In the genomic region with DNA sequence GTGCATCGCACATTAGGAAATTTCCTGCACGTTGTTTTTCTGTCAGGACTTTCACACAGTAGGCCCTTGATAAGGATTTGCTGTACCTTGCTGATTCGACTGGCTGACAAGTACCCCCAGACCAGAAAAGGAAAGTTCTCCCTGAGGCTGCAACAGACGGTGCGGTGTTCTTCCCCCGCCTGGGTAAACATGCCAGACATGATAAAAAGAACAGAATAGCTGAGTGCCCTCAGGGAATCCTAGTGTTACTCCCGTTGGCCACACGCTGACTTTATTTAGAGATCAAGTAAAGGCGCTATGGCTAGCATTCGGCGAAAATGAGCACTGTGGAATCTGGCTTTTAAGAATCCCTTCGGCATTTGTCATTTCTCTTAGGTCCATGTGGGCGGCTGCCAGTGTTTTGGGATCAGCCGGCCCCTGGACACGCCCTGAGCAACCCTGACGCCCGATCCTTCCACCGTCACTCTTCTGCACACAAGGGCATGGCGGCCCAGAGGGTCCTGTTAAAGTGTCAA, we compare ENCODE assay signal across 19 cellular contexts.
A peak's percentile ranks its signal among the peaks of the same experiment; 100 is the strongest.
DNase-seq lines count a peak whose midpoint lies in the region; ATAC-seq, FAIRE-seq and TF ChIP-seq lines count a peak whose summit lies in the region.
"Had no signal": no experiment of that assay in that cellular context is flagged by ENCODE, and none has a peak within 500 bp of the region (broad histone marks: within the 10 kb centered on the region; RNA-seq: fewer than 3 reads in every experiment).

No MANE protein-coding gene starts in this region.

- H3K79me1 ChIP-seq in H1 (ENCODE audit: low read depth, low read length): no peaks in the 10 kb centered on the region

- no peak for FAIRE-seq in H1 (lab: Jason Lieb, UNC)
- FAIRE-seq: G401.6, GM12891, GM18507, HepG2 had no signal

- H3K27ac Mint-ChIP-seq in GM23338: 0 out of 2 replicates have a peak overlapping the region, but pooled peaks have one; percentile 62
- H3K27ac Mint-ChIP-seq: B cell; CD8-positive, alpha-beta T cell had no signal

- no peak for TF ChIP-seq POLR2A in H1 (IDR thresholded peaks at IDR 0.05; ENCODE audit: control extremely low read depth in 1 of 2, low read depth in 2 of 2, low read length in 2 of 2)

- H2BK15ac ChIP-seq in H1 (ENCODE audit: low read length): peak overlapping the region; percentile 72; the same call in 1 of the 2 replicates

- no peak overlapping the region for H2BK120ac ChIP-seq in H1 (replicated peaks; ENCODE audit: low read depth, low read length)

- H3K27me3 Mint-ChIP-seq in GM23338 (ENCODE audit: insufficient read depth, low read depth, poor library complexity): peaks cover 4% of the 10 kb centered on the region
- H3K27me3 Mint-ChIP-seq: B cell had no signal

- peak overlapping the region; percentile 31; the same call in 1 of the 2 replicates for H4K8ac ChIP-seq in H1 (ENCODE audit: extremely low read depth, insufficient read depth, low read length)

- no peaks in the 10 kb centered on the region for H3F3A ChIP-seq in GM23338 (replicated peaks; ENCODE audit: low read depth)

- H3K9ac ChIP-seq in H1 (replicated peaks in 1 of 4; ENCODE audit: extremely low read depth in 1 of 4, low read depth in 3 of 4, low read length in 3 of 4): no peak overlapping the region
- H3K9ac ChIP-seq: BLaER1 treated with 17β-estradiol and CSF1 and Interleukin-3, amounts not matched to agents 10 nM and 100 nM had no signal

- CTCF ChIA-PET in H1 (lab: Charles Lee; ENCODE audit: partially characterized antibody): interaction anchor here (0.6 to 1.8 kb wide), 2 partner anchors 9 to 366 kb away, joined by 4 read pairs; no protein-coding TSS in a partner anchor

- H3K9me3 Mint-ChIP-seq in GM23338: no peaks in the 10 kb centered on the region
- H3K9me3 Mint-ChIP-seq: H9 had no signal

- H3K14ac ChIP-seq in H1 (ENCODE audit: insufficient read length): no peak overlapping the region

- no peak overlapping the region for H2BK5ac ChIP-seq in H1 (ENCODE audit: low read depth, low read length)

- TF ChIP-seq EP300 in H1 (IDR thresholded peaks at IDR 0.05; ENCODE audit: borderline replicate concordance in 1 of 2, low read depth in 2 of 2, low read length in 2 of 2): no peak

- no peak for TF ChIP-seq CTCF in GM23338 (conservative IDR thresholded peaks at IDR 0.05; ENCODE audit: low read depth in 2 of 2)
- no peak for TF ChIP-seq CTCF in H1 (IDR thresholded peaks at IDR 0.05; ENCODE audit: control extremely low read depth in 1 of 3, insufficient read depth in 1 of 3, low read depth in 1 of 3, low read length in 3 of 3)

- H3K23me2 ChIP-seq in H1 (ENCODE audit: low read depth, low read length): no peaks in the 10 kb centered on the region

- H3K56ac ChIP-seq in H1 (replicated peaks; ENCODE audit: insufficient read length, low read depth, low read length): no peak overlapping the region

- POLR2A ChIA-PET in H1 (lab: Charles Lee; ENCODE audit: partially characterized antibody): no interaction called here

- no peaks in the 10 kb centered on the region for H3K36me3 Mint-ChIP-seq in GM23338 (ENCODE audit: low read depth)

- H3K4me3 ChIP-seq in GM23338 (no peak overlapping the region), H1 (ENCODE audit: extremely low read depth in 1 of 4, insufficient read depth in 2 of 4, low read depth in 3 of 4, low read length in 4 of 4) (no peak overlapping the region)
- H3K4me3 ChIP-seq: BLaER1 treated with 17β-estradiol and CSF1 and Interleukin-3, amounts not matched to agents 10 nM and 100 nM had no signal

- DNase-seq in GM23338 (ENCODE audit: low spot score) (no peak), NCI-H146 treated with DMSO at 0.1 percent for 48 hours (lab: John Stamatoyannopoulos, UW; ENCODE audit: unreplicated experiment) (peak; percentile 35), H1 (ENCODE audit: low read depth in 1 of 2, low spot score in 2 of 2) (no peak), retina (peak; percentile 52), DMS53 (lab: John Stamatoyannopoulos, UW) (no peak)
- DNase-seq: Calu3; CD8-positive, alpha-beta T cell; DND-41; EL; GOT3; H9 had no signal

- no peak overlapping the region for H3K4ac ChIP-seq in H1 (replicated peaks; ENCODE audit: insufficient read length, low read depth, low read length)

- H3K27ac ChIP-seq in GM23338 (ENCODE audit: low read depth) (no peak overlapping the region), H1 (ENCODE audit: low read depth, low read length) (no peak overlapping the region)
- H3K27ac ChIP-seq: BLaER1 treated with 17β-estradiol and CSF1 and Interleukin-3, amounts not matched to agents 10 nM and 100 nM had no signal

- no peaks in the 10 kb centered on the region for H3K36me3 ChIP-seq in GM23338 (ENCODE audit: insufficient read depth)
- H3K36me3 ChIP-seq in H1 (ENCODE audit: control insufficient read depth in 2 of 4, insufficient read depth in 4 of 4, low read length in 3 of 4): no peaks in the 10 kb centered on the region

- ATAC-seq in GM23338 (no peak; the same call in 2 of the 3 replicates), HG03175 (IDR thresholded peaks at IDR 0.05; ENCODE audit: unreplicated experiment) (no peak), GM18858 (IDR thresholded peaks at IDR 0.05; ENCODE audit: unreplicated experiment) (no peak)
- ATAC-seq: CD8-positive, alpha-beta T cell; HepG2 had no signal

- no peak overlapping the region for H3K4me2 ChIP-seq in GM23338
- no peak overlapping the region for H3K4me2 ChIP-seq in H1 (ENCODE audit: insufficient read depth in 1 of 2, low read depth in 2 of 2, low read length in 2 of 2)
- H3K4me2 ChIP-seq: BLaER1 treated with 17β-estradiol and CSF1 and Interleukin-3, amounts not matched to agents 10 nM and 100 nM had no signal

- H3K79me2 ChIP-seq in GM23338 (replicated peaks; ENCODE audit: insufficient read depth) (no peaks in the 10 kb centered on the region), H1 (ENCODE audit: control insufficient read depth in 1 of 2, insufficient read depth in 2 of 2, low read length in 2 of 2) (no peaks in the 10 kb centered on the region)

- H2AK5ac ChIP-seq in H1 (ENCODE audit: low read depth, low read length): no peak overlapping the region; the same call in 1 of the 2 replicates

- H4K5ac ChIP-seq in H1 (ENCODE audit: insufficient read length, low read depth, low read length): no peak overlapping the region

- H2BK20ac ChIP-seq in H1 (ENCODE audit: low read length): no peak overlapping the region

- no peak overlapping the region for H2BK12ac ChIP-seq in H1 (ENCODE audit: low read depth, low read length)

- H3K27me3 ChIP-seq in GM23338 (ENCODE audit: insufficient read depth): no peaks in the 10 kb centered on the region
- no peaks in the 10 kb centered on the region for H3K27me3 ChIP-seq in H1 (replicated peaks in 1 of 4; ENCODE audit: control insufficient read depth in 3 of 4, extremely low read depth in 1 of 4, insufficient read depth in 3 of 4, low read length in 3 of 4)
- H3K27me3 ChIP-seq: BLaER1 treated with 17β-estradiol and CSF1 and Interleukin-3, amounts not matched to agents 10 nM and 100 nM had no signal

- no peak for TF ChIP-seq RAD21 in H1 (IDR thresholded peaks at IDR 0.05 in 1 of 2, conservative IDR thresholded peaks at IDR 0.05 in 1 of 2; ENCODE audit: low read depth in 2 of 2, low read length in 2 of 2)

- H4K20me1 ChIP-seq in GM23338 (replicated peaks; ENCODE audit: insufficient read depth): no peaks in the 10 kb centered on the region
- H4K20me1 ChIP-seq in H1 (replicated peaks in 1 of 2; ENCODE audit: control insufficient read depth in 1 of 2, insufficient read depth in 2 of 2, low read length in 2 of 2): no peaks in the 10 kb centered on the region
- H4K20me1 ChIP-seq: BLaER1 treated with 17β-estradiol and CSF1 and Interleukin-3, amounts not matched to agents 10 nM and 100 nM had no signal

- H2AFZ ChIP-seq in GM23338 (no peak overlapping the region), H1 (ENCODE audit: low read length) (no peak overlapping the region)

- H3K9me3 ChIP-seq in H1 (ENCODE audit: insufficient read depth in 2 of 2, low read depth in 1 of 2, low read length in 1 of 2): no peaks in the 10 kb centered on the region

- H3K18ac ChIP-seq in H1 (ENCODE audit: extremely low read depth, low read length): no peak overlapping the region

- H4K91ac ChIP-seq in H1 (replicated peaks; ENCODE audit: insufficient read length, low read length): no peak overlapping the region

- H3K4me1 ChIP-seq in GM23338 (ENCODE audit: insufficient read depth): no peaks in the 10 kb centered on the region; the same call in 1 of the 2 replicates
- peaks cover 0 to 5% (median 3%) of the 10 kb centered on the region in 4 experiments for H3K4me1 ChIP-seq in H1 (replicated peaks in 1 of 4; ENCODE audit: control insufficient read depth in 3 of 4, insufficient read depth in 4 of 4, low read length in 3 of 4)
- H3K4me1 ChIP-seq: BLaER1 treated with 17β-estradiol and CSF1 and Interleukin-3, amounts not matched to agents 10 nM and 100 nM had no signal

- H3K4me3 Mint-ChIP-seq in GM23338: no peak overlapping the region
- H3K4me3 Mint-ChIP-seq: B cell; CD8-positive, alpha-beta T cell; H9 had no signal

- H3K23ac ChIP-seq in H1 (ENCODE audit: insufficient read length): no peak overlapping the region

- H3K9me2 ChIP-seq in GM23338 (ENCODE audit: insufficient read depth): no peaks in the 10 kb centered on the region; the same call in 1 of the 2 replicates

- WGBS in H1 (ENCODE audit: extremely low coverage in 1 of 2, insufficient coverage in 1 of 2, insufficient read length in 1 of 2, insufficient replicate concordance in 2 of 2, low coverage in 1 of 2, low lambda C conversion rate in 2 of 2, missing lambda C conversion rate in 1 of 2), 2 experiments: 93% methylated on average over 19 of the region's 19 CpGs; no CpG with 5 or more reads in 1 of the 2 experiments

- peaks cover 22% of the 10 kb centered on the region for H3K4me1 Mint-ChIP-seq in GM23338
- H3K4me1 Mint-ChIP-seq: B cell had no signal

TF ChIP-seq in GM23338, 12 proteins besides CTCF, POLR2A, EP300 and RAD21 (continues in another document):
- TF ChIP-seq, protein P1, sequence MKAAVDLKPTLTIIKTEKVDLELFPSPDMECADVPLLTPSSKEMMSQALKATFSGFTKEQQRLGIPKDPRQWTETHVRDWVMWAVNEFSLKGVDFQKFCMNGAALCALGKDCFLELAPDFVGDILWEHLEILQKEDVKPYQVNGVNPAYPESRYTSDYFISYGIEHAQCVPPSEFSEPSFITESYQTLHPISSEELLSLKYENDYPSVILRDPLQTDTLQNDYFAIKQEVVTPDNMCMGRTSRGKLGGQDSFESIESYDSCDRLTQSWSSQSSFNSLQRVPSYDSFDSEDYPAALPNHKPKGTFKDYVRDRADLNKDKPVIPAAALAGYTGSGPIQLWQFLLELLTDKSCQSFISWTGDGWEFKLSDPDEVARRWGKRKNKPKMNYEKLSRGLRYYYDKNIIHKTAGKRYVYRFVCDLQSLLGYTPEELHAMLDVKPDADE (IDR thresholded peaks at IDR 0.05): no peak

TF ChIP-seq in H1, 55 proteins besides CTCF, POLR2A, EP300 and RAD21 (continues in another document):
- TF ChIP-seq ASH2L (IDR thresholded peaks at IDR 0.05; ENCODE audit: low read length) (no peak), NANOG (IDR thresholded peaks at IDR 0.05; ENCODE audit: insufficient read depth, low read depth, low read length, poor library complexity, severe bottlenecking) (no peak), CREB1 (IDR thresholded peaks at IDR 0.05) (no peak), ZNF274 (IDR thresholded peaks at IDR 0.05; ENCODE audit: borderline replicate concordance, extremely low read depth, low read length) (no peak), HDAC6 (IDR thresholded peaks at IDR 0.05; ENCODE audit: low read depth, low read length) (no peak), RXRA (IDR thresholded peaks at IDR 0.05; ENCODE audit: insufficient read depth, low read depth, low read length) (no peak)

Comparison
In these comparisons a context has a peak if more than half of its experiments do, and no peak if none do; other contexts are left out.
1. DNase-seq: peak in NCI-H146 treated with DMSO at 0.1 percent for 48 hours (single experiment) and retina (single experiment); none in GM23338 (single experiment), H1 (0 of 2) and DMS53 (single experiment).